In genomic region chr2:233082222-233082933, GRCh38 we compare ENCODE assay signal across 2 cellular contexts.
TF ChIP-seq lines count a peak whose summit lies in the region.

No MANE protein-coding gene starts in this region.

TF ChIP-seq in liver, 16 proteins besides CTCF, POLR2A, EP300 and RAD21:
- TF ChIP-seq NR2F2 (IDR thresholded peaks at IDR 0.05): no peak
- TF ChIP-seq EGR1 (IDR thresholded peaks at IDR 0.05; ENCODE audit: low read depth in 2 of 2): no peak
- no peak for TF ChIP-seq GABPA (IDR thresholded peaks at IDR 0.05 in 1 of 2, conservative IDR thresholded peaks at IDR 0.05 in 1 of 2)
- TF ChIP-seq, protein P1, sequence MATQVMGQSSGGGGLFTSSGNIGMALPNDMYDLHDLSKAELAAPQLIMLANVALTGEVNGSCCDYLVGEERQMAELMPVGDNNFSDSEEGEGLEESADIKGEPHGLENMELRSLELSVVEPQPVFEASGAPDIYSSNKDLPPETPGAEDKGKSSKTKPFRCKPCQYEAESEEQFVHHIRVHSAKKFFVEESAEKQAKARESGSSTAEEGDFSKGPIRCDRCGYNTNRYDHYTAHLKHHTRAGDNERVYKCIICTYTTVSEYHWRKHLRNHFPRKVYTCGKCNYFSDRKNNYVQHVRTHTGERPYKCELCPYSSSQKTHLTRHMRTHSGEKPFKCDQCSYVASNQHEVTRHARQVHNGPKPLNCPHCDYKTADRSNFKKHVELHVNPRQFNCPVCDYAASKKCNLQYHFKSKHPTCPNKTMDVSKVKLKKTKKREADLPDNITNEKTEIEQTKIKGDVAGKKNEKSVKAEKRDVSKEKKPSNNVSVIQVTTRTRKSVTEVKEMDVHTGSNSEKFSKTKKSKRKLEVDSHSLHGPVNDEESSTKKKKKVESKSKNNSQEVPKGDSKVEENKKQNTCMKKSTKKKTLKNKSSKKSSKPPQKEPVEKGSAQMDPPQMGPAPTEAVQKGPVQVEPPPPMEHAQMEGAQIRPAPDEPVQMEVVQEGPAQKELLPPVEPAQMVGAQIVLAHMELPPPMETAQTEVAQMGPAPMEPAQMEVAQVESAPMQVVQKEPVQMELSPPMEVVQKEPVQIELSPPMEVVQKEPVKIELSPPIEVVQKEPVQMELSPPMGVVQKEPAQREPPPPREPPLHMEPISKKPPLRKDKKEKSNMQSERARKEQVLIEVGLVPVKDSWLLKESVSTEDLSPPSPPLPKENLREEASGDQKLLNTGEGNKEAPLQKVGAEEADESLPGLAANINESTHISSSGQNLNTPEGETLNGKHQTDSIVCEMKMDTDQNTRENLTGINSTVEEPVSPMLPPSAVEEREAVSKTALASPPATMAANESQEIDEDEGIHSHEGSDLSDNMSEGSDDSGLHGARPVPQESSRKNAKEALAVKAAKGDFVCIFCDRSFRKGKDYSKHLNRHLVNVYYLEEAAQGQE (IDR thresholded peaks at IDR 0.05): no peak
- TF ChIP-seq FOXA1 (IDR thresholded peaks at IDR 0.05): no peak
- no peak for TF ChIP-seq SP1 (IDR thresholded peaks at IDR 0.05)
- no peak for TF ChIP-seq JUND (IDR thresholded peaks at IDR 0.05)
- TF ChIP-seq ZBTB33 (IDR thresholded peaks at IDR 0.05): no peak
- TF ChIP-seq MAX (IDR thresholded peaks at IDR 0.05): no peak
- TF ChIP-seq, protein P2, sequence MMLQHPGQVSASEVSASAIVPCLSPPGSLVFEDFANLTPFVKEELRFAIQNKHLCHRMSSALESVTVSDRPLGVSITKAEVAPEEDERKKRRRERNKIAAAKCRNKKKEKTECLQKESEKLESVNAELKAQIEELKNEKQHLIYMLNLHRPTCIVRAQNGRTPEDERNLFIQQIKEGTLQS (IDR thresholded peaks at IDR 0.05): no peak
- no peak for TF ChIP-seq YY1 (IDR thresholded peaks at IDR 0.05)
- TF ChIP-seq HNF4A (conservative IDR thresholded peaks at IDR 0.05): no peak
- no peak for TF ChIP-seq HNF4G (IDR thresholded peaks at IDR 0.05)
- TF ChIP-seq TAF1 (conservative IDR thresholded peaks at IDR 0.05): no peak
- TF ChIP-seq RXRA (IDR thresholded peaks at IDR 0.05): no peak
- no peak for TF ChIP-seq FOXA2 (IDR thresholded peaks at IDR 0.05)

TF ChIP-seq in HepG2, 621 proteins besides CTCF, POLR2A, EP300 and RAD21:
- TF ChIP-seq ZNF17 (CRISPR knock-in tag; IDR thresholded peaks at IDR 0.05) (no peak), YEATS2 (CRISPR knock-in tag; IDR thresholded peaks at IDR 0.05; ENCODE audit: borderline replicate concordance) (no peak), TSC22D2 (CRISPR knock-in tag; IDR thresholded peaks at IDR 0.05; ENCODE audit: borderline replicate concordance) (no peak), GMEB2 (CRISPR knock-in tag; IDR thresholded peaks at IDR 0.05; ENCODE audit: low read depth) (no peak), THYN1 (CRISPR knock-in tag; IDR thresholded peaks at IDR 0.05; ENCODE audit: borderline replicate concordance, low read depth) (no peak), JUNB (CRISPR knock-in tag; IDR thresholded peaks at IDR 0.05; ENCODE audit: borderline replicate concordance) (no peak), GFI1 (CRISPR knock-in tag; IDR thresholded peaks at IDR 0.05; ENCODE audit: borderline replicate concordance) (no peak), FOXK1 (CRISPR knock-in tag; IDR thresholded peaks at IDR 0.05; ENCODE audit: borderline replicate concordance, low read depth) (no peak), TFE3 (CRISPR knock-in tag; IDR thresholded peaks at IDR 0.05) (no peak), AHR (CRISPR knock-in tag; IDR thresholded peaks at IDR 0.05) (no peak), ELF3 (CRISPR knock-in tag; IDR thresholded peaks at IDR 0.05) (no peak), ZBTB21 (CRISPR knock-in tag; IDR thresholded peaks at IDR 0.05) (no peak), HOMEZ (CRISPR knock-in tag; IDR thresholded peaks at IDR 0.05; ENCODE audit: low read depth) (no peak), ZNF788 (CRISPR knock-in tag; IDR thresholded peaks at IDR 0.05; ENCODE audit: borderline replicate concordance) (no peak), MIXL1 (CRISPR knock-in tag; IDR thresholded peaks at IDR 0.05) (no peak)
- TF ChIP-seq, protein P3, sequence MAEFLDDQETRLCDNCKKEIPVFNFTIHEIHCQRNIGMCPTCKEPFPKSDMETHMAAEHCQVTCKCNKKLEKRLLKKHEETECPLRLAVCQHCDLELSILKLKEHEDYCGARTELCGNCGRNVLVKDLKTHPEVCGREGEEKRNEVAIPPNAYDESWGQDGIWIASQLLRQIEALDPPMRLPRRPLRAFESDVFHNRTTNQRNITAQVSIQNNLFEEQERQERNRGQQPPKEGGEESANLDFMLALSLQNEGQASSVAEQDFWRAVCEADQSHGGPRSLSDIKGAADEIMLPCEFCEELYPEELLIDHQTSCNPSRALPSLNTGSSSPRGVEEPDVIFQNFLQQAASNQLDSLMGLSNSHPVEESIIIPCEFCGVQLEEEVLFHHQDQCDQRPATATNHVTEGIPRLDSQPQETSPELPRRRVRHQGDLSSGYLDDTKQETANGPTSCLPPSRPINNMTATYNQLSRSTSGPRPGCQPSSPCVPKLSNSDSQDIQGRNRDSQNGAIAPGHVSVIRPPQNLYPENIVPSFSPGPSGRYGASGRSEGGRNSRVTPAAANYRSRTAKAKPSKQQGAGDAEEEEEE (CRISPR knock-in tag; IDR thresholded peaks at IDR 0.05; ENCODE audit: borderline replicate concordance): no peak
